Comparison of ENCODE assay signal across 1 cellular context in the genomic region with DNA sequence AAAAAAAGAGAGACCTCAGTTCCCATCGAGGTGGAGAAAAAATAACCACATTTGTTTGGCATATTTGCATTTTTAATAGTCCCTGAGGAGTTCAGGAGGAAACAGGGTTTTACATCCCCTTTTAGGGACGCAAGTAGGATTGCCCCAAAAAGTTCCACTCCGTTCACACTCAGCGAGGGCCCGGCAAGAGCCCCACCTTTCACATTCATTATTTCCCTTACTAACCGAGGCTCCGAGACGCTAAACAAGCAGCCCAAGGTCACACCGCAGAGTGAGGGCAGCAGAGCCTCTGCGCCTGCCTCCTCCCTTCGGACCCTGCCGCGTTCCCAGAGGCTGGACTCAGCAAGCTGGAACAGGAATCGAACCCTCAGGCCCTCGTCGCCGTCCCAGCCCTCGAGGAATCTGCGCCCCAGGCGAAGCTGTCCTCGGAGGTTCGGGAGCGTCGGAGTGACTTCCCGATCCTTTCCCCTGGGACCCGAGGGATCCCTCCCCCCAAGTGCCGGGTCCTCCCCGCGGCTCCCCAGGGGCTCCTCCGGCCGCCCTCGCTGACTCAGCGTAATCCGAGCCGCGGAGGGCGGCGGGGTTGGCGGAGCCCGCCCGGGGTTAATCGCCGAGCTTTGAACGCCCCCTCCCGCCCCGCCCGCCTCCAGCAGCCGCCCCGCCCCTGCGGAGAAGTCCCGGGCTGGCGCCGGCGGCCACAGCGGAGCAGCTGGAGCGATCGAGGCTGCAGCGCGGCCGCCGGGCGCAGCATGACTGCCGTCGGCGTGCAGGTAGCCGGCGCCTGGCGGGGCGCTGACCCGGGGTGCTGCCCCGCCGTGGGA.
TF ChIP-seq lines count a peak whose summit lies in the region.

TMEM37 (plus strand) TSS at position 700 of the 821 bp plus-strand sequence; CDS start at position 750, 50 bp downstream.

TF ChIP-seq in HepG2, 621 proteins besides CTCF, POLR2A, EP300 and RAD21 (continued from another document and continues in another):
- peak; percentile 49; the same call in 1 of the 2 replicates for TF ChIP-seq ZXDC (CRISPR knock-in tag; IDR thresholded peaks at IDR 0.05)
- TF ChIP-seq DZIP1 (CRISPR knock-in tag; IDR thresholded peaks at IDR 0.05) = no peak
- TF ChIP-seq ZFP36L1 (CRISPR knock-in tag; IDR thresholded peaks at IDR 0.05) = no peak; the same call in 1 of the 2 replicates
- TF ChIP-seq SALL2 (CRISPR knock-in tag; IDR thresholded peaks at IDR 0.05) = peak; percentile 55; the same call in 1 of the 2 replicates
- TF ChIP-seq ZBTB38 (CRISPR knock-in tag; IDR thresholded peaks at IDR 0.05) = peak; percentile 60; the same call in 1 of the 2 replicates
- peak; percentile 43; the same call in 1 of the 2 replicates for TF ChIP-seq FOXJ3 (CRISPR knock-in tag; IDR thresholded peaks at IDR 0.05; ENCODE audit: borderline replicate concordance)
- no peak for TF ChIP-seq BRCA1 (CRISPR knock-in tag; IDR thresholded peaks at IDR 0.05)
- TF ChIP-seq ZNF891 (CRISPR knock-in tag; IDR thresholded peaks at IDR 0.05) = no peak
- peak; percentile 66; the same call in 1 of the 2 replicates for TF ChIP-seq RBAK (CRISPR knock-in tag; IDR thresholded peaks at IDR 0.05)
- TF ChIP-seq ZNF333 (CRISPR knock-in tag; IDR thresholded peaks at IDR 0.05; ENCODE audit: borderline replicate concordance) = peak; percentile 96; the same call in 1 of the 2 replicates
- no peak; the same call in 1 of the 2 replicates for TF ChIP-seq ZNF839 (CRISPR knock-in tag; IDR thresholded peaks at IDR 0.05; ENCODE audit: borderline replicate concordance)
- 0 out of 2 replicates have a peak, but pooled peaks have one; percentile 6 for TF ChIP-seq ZNF709 (CRISPR knock-in tag; IDR thresholded peaks at IDR 0.05)
- TF ChIP-seq SP5 (CRISPR knock-in tag; IDR thresholded peaks at IDR 0.05; ENCODE audit: borderline replicate concordance, low read depth) = peak; percentile 91
- TF ChIP-seq SIX4 (CRISPR knock-in tag; IDR thresholded peaks at IDR 0.05) = peak; percentile 99
- TF ChIP-seq ZNF383 (CRISPR knock-in tag; IDR thresholded peaks at IDR 0.05; ENCODE audit: borderline replicate concordance) = peak; percentile 78; the same call in 1 of the 2 replicates
- TF ChIP-seq, protein P1, sequence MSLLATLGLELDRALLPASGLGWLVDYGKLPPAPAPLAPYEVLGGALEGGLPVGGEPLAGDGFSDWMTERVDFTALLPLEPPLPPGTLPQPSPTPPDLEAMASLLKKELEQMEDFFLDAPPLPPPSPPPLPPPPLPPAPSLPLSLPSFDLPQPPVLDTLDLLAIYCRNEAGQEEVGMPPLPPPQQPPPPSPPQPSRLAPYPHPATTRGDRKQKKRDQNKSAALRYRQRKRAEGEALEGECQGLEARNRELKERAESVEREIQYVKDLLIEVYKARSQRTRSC (CRISPR knock-in tag; IDR thresholded peaks at IDR 0.05; ENCODE audit: low read depth) = peak; percentile 86; the same call in 1 of the 2 replicates
- TF ChIP-seq ZNF337 (CRISPR knock-in tag; IDR thresholded peaks at IDR 0.05; ENCODE audit: borderline replicate concordance, low read depth) = peak; percentile 47; the same call in 1 of the 2 replicates
- peak; percentile 99 to 100 for TF ChIP-seq MAFK (conservative IDR thresholded peaks at IDR 0.05 in 1 of 2, IDR thresholded peaks at IDR 0.05 in 1 of 2; ENCODE audit: low read length in 2 of 2)
- TF ChIP-seq ZNF564 (CRISPR knock-in tag; IDR thresholded peaks at IDR 0.05) = 0 out of 2 replicates have a peak, but pooled peaks have one; percentile 54
- TF ChIP-seq NFYC (CRISPR knock-in tag; IDR thresholded peaks at IDR 0.05) = no peak
- TF ChIP-seq, protein P2, sequence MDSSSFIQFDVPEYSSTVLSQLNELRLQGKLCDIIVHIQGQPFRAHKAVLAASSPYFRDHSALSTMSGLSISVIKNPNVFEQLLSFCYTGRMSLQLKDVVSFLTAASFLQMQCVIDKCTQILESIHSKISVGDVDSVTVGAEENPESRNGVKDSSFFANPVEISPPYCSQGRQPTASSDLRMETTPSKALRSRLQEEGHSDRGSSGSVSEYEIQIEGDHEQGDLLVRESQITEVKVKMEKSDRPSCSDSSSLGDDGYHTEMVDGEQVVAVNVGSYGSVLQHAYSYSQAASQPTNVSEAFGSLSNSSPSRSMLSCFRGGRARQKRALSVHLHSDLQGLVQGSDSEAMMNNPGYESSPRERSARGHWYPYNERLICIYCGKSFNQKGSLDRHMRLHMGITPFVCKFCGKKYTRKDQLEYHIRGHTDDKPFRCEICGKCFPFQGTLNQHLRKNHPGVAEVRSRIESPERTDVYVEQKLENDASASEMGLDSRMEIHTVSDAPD (CRISPR knock-in tag; IDR thresholded peaks at IDR 0.05) = no peak
- TF ChIP-seq ZNF598 (CRISPR knock-in tag; IDR thresholded peaks at IDR 0.05; ENCODE audit: borderline replicate concordance) = no peak
- TF ChIP-seq, protein P3, sequence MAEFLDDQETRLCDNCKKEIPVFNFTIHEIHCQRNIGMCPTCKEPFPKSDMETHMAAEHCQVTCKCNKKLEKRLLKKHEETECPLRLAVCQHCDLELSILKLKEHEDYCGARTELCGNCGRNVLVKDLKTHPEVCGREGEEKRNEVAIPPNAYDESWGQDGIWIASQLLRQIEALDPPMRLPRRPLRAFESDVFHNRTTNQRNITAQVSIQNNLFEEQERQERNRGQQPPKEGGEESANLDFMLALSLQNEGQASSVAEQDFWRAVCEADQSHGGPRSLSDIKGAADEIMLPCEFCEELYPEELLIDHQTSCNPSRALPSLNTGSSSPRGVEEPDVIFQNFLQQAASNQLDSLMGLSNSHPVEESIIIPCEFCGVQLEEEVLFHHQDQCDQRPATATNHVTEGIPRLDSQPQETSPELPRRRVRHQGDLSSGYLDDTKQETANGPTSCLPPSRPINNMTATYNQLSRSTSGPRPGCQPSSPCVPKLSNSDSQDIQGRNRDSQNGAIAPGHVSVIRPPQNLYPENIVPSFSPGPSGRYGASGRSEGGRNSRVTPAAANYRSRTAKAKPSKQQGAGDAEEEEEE (CRISPR knock-in tag; IDR thresholded peaks at IDR 0.05; ENCODE audit: borderline replicate concordance) = 0 out of 2 replicates have a peak, but pooled peaks have one; percentile 17
- peak; percentile 68 for TF ChIP-seq ZNF362 (CRISPR knock-in tag; IDR thresholded peaks at IDR 0.05; ENCODE audit: borderline replicate concordance)
- TF ChIP-seq NFKB2 (CRISPR knock-in tag; IDR thresholded peaks at IDR 0.05; ENCODE audit: borderline replicate concordance) = no peak; the same call in none of the 2 replicates
- peak; percentile 34; the same call in 1 of the 2 replicates for TF ChIP-seq ZNF792 (CRISPR knock-in tag; IDR thresholded peaks at IDR 0.05)
- no peak for TF ChIP-seq FOXK2 (IDR thresholded peaks at IDR 0.05)
- TF ChIP-seq TCF7 (IDR thresholded peaks at IDR 0.05; ENCODE audit: low read depth) = peak; percentile 7; the same call in 1 of the 2 replicates
- TF ChIP-seq HOXA9 (CRISPR knock-in tag; IDR thresholded peaks at IDR 0.05; ENCODE audit: borderline replicate concordance) = peak; percentile 58; the same call in 1 of the 2 replicates
- peak; percentile 59 for TF ChIP-seq KAT8 (CRISPR knock-in tag; IDR thresholded peaks at IDR 0.05)
- TF ChIP-seq ZFP41 (CRISPR knock-in tag; IDR thresholded peaks at IDR 0.05; ENCODE audit: borderline replicate concordance) = 0 out of 2 replicates have a peak, but pooled peaks have one; percentile 34
- no peak for TF ChIP-seq NFRKB (IDR thresholded peaks at IDR 0.05)
- TF ChIP-seq ZNF451 (CRISPR knock-in tag; IDR thresholded peaks at IDR 0.05) = peak; percentile 88
- TF ChIP-seq ZNF136 (CRISPR knock-in tag; IDR thresholded peaks at IDR 0.05; ENCODE audit: low read depth) = peak; percentile 84; the same call in 1 of the 2 replicates
- 0 out of 2 replicates have a peak, but pooled peaks have one; percentile 67 for TF ChIP-seq KLF13 (CRISPR knock-in tag; IDR thresholded peaks at IDR 0.05)
- TF ChIP-seq ZNF652 (CRISPR knock-in tag; IDR thresholded peaks at IDR 0.05; ENCODE audit: borderline replicate concordance, low read depth) = no peak
- peak; percentile 68 for TF ChIP-seq KAT7 (CRISPR knock-in tag; IDR thresholded peaks at IDR 0.05; ENCODE audit: borderline replicate concordance)
- 0 out of 2 replicates have a peak, but pooled peaks have one; percentile 33 for TF ChIP-seq MATR3 (CRISPR knock-in tag; IDR thresholded peaks at IDR 0.05)
- TF ChIP-seq, protein P4, sequence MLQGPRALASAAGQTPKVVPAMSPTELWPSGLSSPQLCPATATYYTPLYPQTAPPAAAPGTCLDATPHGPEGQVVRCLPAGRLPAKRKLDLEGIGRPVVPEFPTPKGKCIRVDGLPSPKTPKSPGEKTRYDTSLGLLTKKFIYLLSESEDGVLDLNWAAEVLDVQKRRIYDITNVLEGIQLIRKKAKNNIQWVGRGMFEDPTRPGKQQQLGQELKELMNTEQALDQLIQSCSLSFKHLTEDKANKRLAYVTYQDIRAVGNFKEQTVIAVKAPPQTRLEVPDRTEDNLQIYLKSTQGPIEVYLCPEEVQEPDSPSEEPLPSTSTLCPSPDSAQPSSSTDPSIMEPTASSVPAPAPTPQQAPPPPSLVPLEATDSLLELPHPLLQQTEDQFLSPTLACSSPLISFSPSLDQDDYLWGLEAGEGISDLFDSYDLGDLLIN (CRISPR knock-in tag; IDR thresholded peaks at IDR 0.05; ENCODE audit: borderline replicate concordance) = peak; percentile 84; the same call in 1 of the 2 replicates
- TF ChIP-seq HOXD1 (CRISPR knock-in tag; IDR thresholded peaks at IDR 0.05) = peak; percentile 52; the same call in 1 of the 2 replicates
- TF ChIP-seq NRL (CRISPR knock-in tag; IDR thresholded peaks at IDR 0.05; ENCODE audit: borderline replicate concordance) = 0 out of 2 replicates have a peak, but pooled peaks have one; percentile 61
- peak; percentile 99 for TF ChIP-seq IRF9 (CRISPR knock-in tag; IDR thresholded peaks at IDR 0.05; ENCODE audit: borderline replicate concordance)
- TF ChIP-seq RXRA (CRISPR knock-in tag; IDR thresholded peaks at IDR 0.05) = peak; percentile 87; the same call in 1 of the 2 replicates
- no peak for TF ChIP-seq ZFP36L2 (CRISPR knock-in tag; IDR thresholded peaks at IDR 0.05)
- peak; percentile 72; the same call in 1 of the 2 replicates for TF ChIP-seq GABPB1 (CRISPR knock-in tag; IDR thresholded peaks at IDR 0.05)
- peak; percentile 61 for TF ChIP-seq FOXA3 (CRISPR knock-in tag; IDR thresholded peaks at IDR 0.05)
- TF ChIP-seq GTF3A (CRISPR knock-in tag; conservative IDR thresholded peaks at IDR 0.05) = peak; percentile 98
- TF ChIP-seq SP1 (IDR thresholded peaks at IDR 0.05) = no peak
- TF ChIP-seq SP1 (CRISPR knock-in tag; IDR thresholded peaks at IDR 0.05) = no peak
- TF ChIP-seq ZNF781 (CRISPR knock-in tag; IDR thresholded peaks at IDR 0.05; ENCODE audit: borderline replicate concordance, not compliant biosample characterization) = peak; percentile 72
- peak; percentile 24; the same call in 1 of the 2 replicates for TF ChIP-seq AKAP8 (CRISPR knock-in tag; IDR thresholded peaks at IDR 0.05)
